In the genomic region with DNA sequence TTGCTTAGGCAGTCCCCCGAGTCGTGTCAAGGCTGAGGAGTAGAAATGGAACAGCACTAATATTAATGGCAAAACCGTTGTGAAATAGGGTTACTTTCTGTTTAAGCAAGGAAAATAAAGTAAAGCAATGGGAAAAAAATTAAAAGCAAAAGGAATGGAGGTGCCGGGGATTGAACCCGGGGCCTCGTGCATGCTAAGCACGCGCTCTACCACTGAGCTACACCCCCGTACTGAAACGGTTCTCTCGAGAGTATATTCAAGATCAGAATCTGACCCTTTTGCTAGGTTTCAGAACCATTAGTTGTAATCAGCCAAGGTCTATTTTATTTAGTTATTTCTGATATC, we compare ENCODE assay signal across 7 cellular contexts.
DNase-seq lines count a peak whose midpoint lies in the region; ATAC-seq and TF ChIP-seq lines count a peak whose summit lies in the region.

No MANE protein-coding gene starts in this region.

- peak overlapping the region; percentile 94 for H3K27ac Mint-ChIP-seq in chondrocyte (ENCODE audit: unreplicated experiment)

- no peak for TF ChIP-seq CTCF in chondrocyte (IDR thresholded peaks at IDR 0.05)

- H3K4me1 Mint-ChIP-seq in chondrocyte (ENCODE audit: low read depth) = peaks cover 13% of the 10 kb centered on the region

- H3K36me3 Mint-ChIP-seq in chondrocyte (ENCODE audit: low read depth) = no peaks in the 10 kb centered on the region

- peak overlapping the region; percentile 95 for H3K4me3 Mint-ChIP-seq in chondrocyte (ENCODE audit: unreplicated experiment)

- DNase-seq in NCI-H2171 treated with DMSO at 0.1 percent for 48 hours (lab: John Stamatoyannopoulos, UW) (peak; percentile 87), chondrocyte (ENCODE audit: low spot score) (no peak), left kidney (ENCODE audit: low read depth, low spot score) (peak; percentile 87)
- peak; percentile 74 for DNase-seq in activated CD4-positive, CD25-positive, alpha-beta regulatory T cell treated with anti-CD3 and anti-CD28 coated beads, Interleukin-2, amount 50 U/mL, for 72 hours
- peak; percentile 49 to 85 for DNase-seq in stimulated activated CD4-positive, alpha-beta T cell treated with anti-CD3 and anti-CD28 coated beads, Interleukin-1b, Interleukin-23, amount 100 ng/mL, for 4 hours (ENCODE audit: low read depth in 2 of 2)

- peak; percentile 64 for ATAC-seq in GM18517 (IDR thresholded peaks at IDR 0.05; ENCODE audit: unreplicated experiment)
- ATAC-seq in HG03025 (IDR thresholded peaks at IDR 0.05; ENCODE audit: low FRiP score, unreplicated experiment) = peak; percentile 42

- peaks cover 17% of the 10 kb centered on the region for H3K27me3 Mint-ChIP-seq in chondrocyte (ENCODE audit: low read depth)

- no peaks in the 10 kb centered on the region for H3K9me3 Mint-ChIP-seq in chondrocyte (ENCODE audit: low read depth)
